13 cellular contexts compared by ENCODE assay signal in the genomic region with DNA sequence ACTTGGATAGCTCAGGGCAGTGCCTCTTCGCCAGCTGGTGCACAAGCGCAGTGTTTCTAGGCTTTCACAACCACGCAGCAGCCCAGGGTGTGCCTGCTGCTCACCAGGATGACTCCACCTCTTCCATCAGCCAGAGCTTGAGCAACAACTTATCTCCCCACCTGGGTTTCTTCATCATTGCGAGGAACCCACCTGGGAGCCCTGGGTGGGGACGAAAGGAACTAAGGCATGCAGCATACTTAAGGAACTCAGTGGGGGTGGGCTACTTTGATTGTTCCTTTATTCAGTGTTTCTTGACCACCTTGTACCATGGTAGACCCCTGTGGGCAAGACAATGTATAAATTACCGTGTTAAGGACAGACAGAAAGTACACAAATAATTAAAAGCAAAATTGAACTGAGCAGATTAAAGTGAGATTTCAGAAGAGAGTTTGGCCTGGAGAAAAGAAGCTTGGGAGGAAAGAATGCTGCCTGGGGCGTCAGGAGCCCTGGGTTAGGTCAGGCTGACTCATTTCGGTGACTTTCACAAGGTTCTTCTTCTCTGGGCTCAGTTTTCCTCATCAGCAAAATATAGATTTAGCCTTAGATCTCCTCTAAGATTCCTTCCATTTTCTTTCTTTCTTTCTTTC. TPM values are rescaled to one million over a fixed set of nuclear protein-coding genes. Genes with fewer than 3 reads are reported as not detected.
A peak's percentile ranks its signal among the peaks of the same experiment; 100 is the strongest.
DNase-seq lines count a peak whose midpoint lies in the region; ATAC-seq and TF ChIP-seq lines count a peak whose summit lies in the region.
"Had no signal": no experiment of that assay in that cellular context is flagged by ENCODE, and none has a peak within 500 bp of the region (broad histone marks: within the 10 kb centered on the region; RNA-seq: fewer than 3 reads in every experiment).

No MANE protein-coding gene starts in this region.

- no peak for ATAC-seq in GM18519 (IDR thresholded peaks at IDR 0.05; ENCODE audit: low FRiP score, unreplicated experiment)
- ATAC-seq: activated CD8-positive, alpha-beta memory T cell treated with anti-CD3 and anti-CD28 coated beads, Interleukin-2, amount 10 ng/mL, durations not matched to agents 7 days and 5 days had no signal

- TF ChIP-seq CTCF in foreskin fibroblast (IDR thresholded peaks at IDR 0.05; ENCODE audit: low read depth, low read length), result no peak
- no peak for TF ChIP-seq CTCF in vagina (IDR thresholded peaks at IDR 0.05)

- DNase-seq in SIG-M5 treated with dmso at 0.1 percent for 504 hours (lab: John Stamatoyannopoulos, UW; ENCODE audit: unreplicated experiment) (peak; percentile 57), SIG-M5 (lab: John Stamatoyannopoulos, UW) (no peak), amniotic epithelial cell (ENCODE audit: low read depth) (peak; percentile 86), foreskin fibroblast (peak; percentile 47 to 76), vagina (ENCODE audit: extremely low spot score in 2 of 2) (no peak), NCI-H82 (lab: John Stamatoyannopoulos, UW) (no peak)
- no peak for DNase-seq in activated CD4-positive, alpha-beta T cell treated with anti-CD3 and anti-CD28 coated beads for 1 hour
- DNase-seq: activated CD8-positive, alpha-beta memory T cell treated with anti-CD3 and anti-CD28 coated beads, Interleukin-2, amount 10 ng/mL, durations not matched to agents 7 days and 5 days; cerebellar nuclear complex; NCI-H2107; stimulated activated CD4-positive, alpha-beta T cell treated with anti-CD3 and anti-CD28 coated beads, Interleukin-4, amount 100 ng/mL, for 24 hours had no signal

- H3K27me3 ChIP-seq in vagina, result no peaks in the 10 kb centered on the region

- intact Hi-C loops in vagina (cut with DNase I), result loop anchor here (10.0 kb wide), 1 partner anchor 827 kb away; no protein-coding TSS in a partner anchor

- peak overlapping the region; percentile 34 for H3K27ac ChIP-seq in vagina
- H3K27ac ChIP-seq: thoracic aorta had no signal

- no peak for TF ChIP-seq POLR2A in vagina (IDR thresholded peaks at IDR 0.05)

- H3K9me3 ChIP-seq in vagina, result no peaks in the 10 kb centered on the region
- H3K9me3 ChIP-seq: thoracic aorta had no signal

- no peaks in the 10 kb centered on the region for H3K36me3 ChIP-seq in vagina
- H3K36me3 ChIP-seq: thoracic aorta had no signal

- H3K4me1 ChIP-seq in vagina, result peaks cover 7% of the 10 kb centered on the region

- H3K4me3 ChIP-seq in foreskin fibroblast (ENCODE audit: low read depth in 1 of 2, low read length in 2 of 2) (no peak overlapping the region), vagina (no peak overlapping the region)
- H3K4me3 ChIP-seq: thoracic aorta had no signal

RNA-seq across cellular contexts. Expression of gene KRT18, which starts 22.9 kb away (rescaled TPM):
- total RNA-seq in vagina, result 93.1 TPM

RNA-seq across cellular contexts. Expression of gene EIF4B, which starts 34.4 kb away (rescaled TPM):
- total RNA-seq in vagina, result 339 TPM

Comparison
In these comparisons a context has a peak if more than half of its experiments do, and no peak if none do; other contexts are left out.
1. DNase-seq: peak in SIG-M5 treated with dmso at 0.1 percent for 504 hours (single experiment), amniotic epithelial cell (single experiment) and foreskin fibroblast (2 of 2); none in SIG-M5 (single experiment), vagina (0 of 2), NCI-H82 (single experiment) and activated CD4-positive, alpha-beta T cell treated with anti-CD3 and anti-CD28 coated beads for 1 hour (single experiment).